ENCODE assay signal across 8 cellular contexts in genomic region chr3:126212629-126213375, GRCh38. TPM values are rescaled to one million over a fixed set of nuclear protein-coding genes. Genes with fewer than 3 reads are reported as not detected.
DNase-seq lines count a peak whose midpoint lies in the region; ATAC-seq and TF ChIP-seq lines count a peak whose summit lies in the region.

No MANE protein-coding gene starts in this region.

- no peaks in the 10 kb centered on the region for H4K20me1 ChIP-seq in HCT116 (ENCODE audit: insufficient read depth)

- no peak for TF ChIP-seq POLR2A in HCT116 (IDR thresholded peaks at IDR 0.05; ENCODE audit: borderline replicate concordance, extremely low read depth, insufficient read depth, insufficient read length)
- TF ChIP-seq POLR2A in gastroesophageal sphincter (IDR thresholded peaks at IDR 0.05) = peak in 1 of 2 donors; percentile 12

- POLR2A ChIA-PET in HCT116 (lab: Charles Lee) = no interaction called here
- POLR2A ChIA-PET in activated B cell treated with CpG ODN at 0.5 μM for 24 hours (lab: Charles Lee) = no interaction called here

- intact Hi-C loops in HCT116 (cut with micrococcal nuclease) (no loop called here), activated B cell treated with CpG ODN at 0.5 μM for 24 hours (cut with micrococcal nuclease) (no loop called here)

- H3K4me3 Mint-ChIP-seq in activated B cell treated with CpG ODN at 0.5 μM for 24 hours = peak overlapping the region; percentile 65

- peak overlapping the region; percentile 74 for H3K4me2 ChIP-seq in HCT116 (ENCODE audit: low read length)

- H3K36me3 Mint-ChIP-seq in activated B cell treated with CpG ODN at 0.5 μM for 24 hours (ENCODE audit: low read depth) = no peaks in the 10 kb centered on the region

- DNase-seq in AG09309 (ENCODE audit: low read depth) (no peak), HCT116 (ENCODE audit: low read depth, low spot score) (no peak), activated B cell treated with CpG ODN at 0.5 μM for 24 hours (no peak), NCI-H446 (lab: John Stamatoyannopoulos, UW) (no peak)

- H3K79me2 ChIP-seq in HCT116 (ENCODE audit: insufficient read depth, low read length) = no peaks in the 10 kb centered on the region

- TF ChIP-seq EP300 in gastroesophageal sphincter (IDR thresholded peaks at IDR 0.05) = no peak

- peaks cover 59% of the 10 kb centered on the region for H3K27me3 Mint-ChIP-seq in activated B cell treated with CpG ODN at 0.5 μM for 24 hours

- TF ChIP-seq RAD21 in HCT116 (IDR thresholded peaks at IDR 0.05; ENCODE audit: low read depth) = peak; percentile 21; the same call in 1 of the 2 replicates

- WGBS in gastroesophageal sphincter (ENCODE audit: low coverage in 1 of 2), 2 donors = 5 to 33% methylated on average over 4 to 5 of the region's 56 CpGs

- H3K4me1 ChIP-seq in HCT116 (ENCODE audit: control insufficient read depth in 1 of 2, insufficient read depth in 2 of 2, low read length in 2 of 2) = peaks cover 26 to 51% of the 10 kb centered on the region in 2 experiments
- peaks cover 0 to 33% (median 6%) of the 10 kb centered on the region in 3 donors for H3K4me1 ChIP-seq in gastroesophageal sphincter
- no peaks in the 10 kb centered on the region for H3K4me1 ChIP-seq in neuron (ENCODE audit: insufficient read depth, low read length)

- ATAC-seq in HCT116 = peak; percentile 61
- ATAC-seq in activated B cell treated with CpG ODN at 0.5 μM for 24 hours (ENCODE audit: low read depth) = peak; percentile 14
- peak; percentile 85 for ATAC-seq in gastroesophageal sphincter
- ATAC-seq in activated CD4-positive, CD25-positive, alpha-beta regulatory T cell treated with anti-CD3 and anti-CD28 coated beads, Interleukin-2, amount 50 U/mL, for 24 hours = no peak
- no peak for ATAC-seq in GM18868 (IDR thresholded peaks at IDR 0.05; ENCODE audit: unreplicated experiment)

- H3K4me3 ChIP-seq in AG09309 (ENCODE audit: control insufficient read depth, low read depth, low read length) = peak overlapping the region; percentile 31
- peak overlapping the region; percentile 28 to 50 for H3K4me3 ChIP-seq in HCT116 (replicated peaks in 1 of 2; ENCODE audit: low read depth in 1 of 2, low read length in 2 of 2)
- peak overlapping the region; percentile 44 to 60 for H3K4me3 ChIP-seq in gastroesophageal sphincter
- peak overlapping the region; percentile 49 for H3K4me3 ChIP-seq in neuron (ENCODE audit: low read length)

- RAD21 ChIA-PET in HCT116 (lab: Charles Lee; ENCODE audit: low non-redundant PET in 1 of 2, low total read pairs in 2 of 2, uncharacterized antibody in 2 of 2, unreplicated experiment in 2 of 2) = interaction anchor here (0.6 to 0.7 kb wide), 3 partner anchors 78 to 264 kb away, joined by 4 read pairs; no protein-coding TSS in a partner anchor

- no peaks in the 10 kb centered on the region for H3K9me2 ChIP-seq in HCT116 (ENCODE audit: insufficient read depth)

- no peaks in the 10 kb centered on the region for H3K9me3 Mint-ChIP-seq in activated B cell treated with CpG ODN at 0.5 μM for 24 hours

- H3K9me3 ChIP-seq in HCT116 (ENCODE audit: control insufficient read depth in 1 of 2, insufficient read depth in 1 of 2, low read depth in 1 of 2, low read length in 2 of 2) = no peaks in the 10 kb centered on the region
- H3K9me3 ChIP-seq in gastroesophageal sphincter = no peaks in the 10 kb centered on the region
- no peaks in the 10 kb centered on the region for H3K9me3 ChIP-seq in neuron (ENCODE audit: low read length)

- peak overlapping the region; percentile 32 for H2AFZ ChIP-seq in HCT116 (ENCODE audit: low read depth, low read length, poor library complexity, severe bottlenecking)
- H2AFZ ChIP-seq in neuron (ENCODE audit: low read depth, low read length) = peak overlapping the region; percentile 90

- no peak overlapping the region for H3K27ac Mint-ChIP-seq in activated B cell treated with CpG ODN at 0.5 μM for 24 hours

- no peaks in the 10 kb centered on the region for H3K27me3 ChIP-seq in HCT116 (ENCODE audit: insufficient read depth, low read length)
- no peaks in the 10 kb centered on the region for H3K27me3 ChIP-seq in gastroesophageal sphincter
- H3K27me3 ChIP-seq in neuron (ENCODE audit: insufficient read depth, low read length) = no peaks in the 10 kb centered on the region

- H3K4me1 Mint-ChIP-seq in activated B cell treated with CpG ODN at 0.5 μM for 24 hours = peaks cover 3% of the 10 kb centered on the region

- CTCF ChIA-PET in HCT116 (lab: Charles Lee) (interaction anchor here (0.6 to 1.1 kb wide), 4 partner anchors 78 to 295 kb away, joined by 3 to 4 read pairs (median 4); no protein-coding TSS in a partner anchor), activated B cell treated with CpG ODN at 0.5 μM for 24 hours (lab: Charles Lee) (no interaction called here)

- peak overlapping the region; percentile 52 for H3K27ac ChIP-seq in HCT116 (ENCODE audit: low read depth, low read length)
- H3K27ac ChIP-seq in gastroesophageal sphincter = peak overlapping the region in 3 of 4 donors; percentile 59 to 80 (median 77)

- no TSS peak for BruUV-seq in HCT116 (replicated peaks; lab: Mats Ljungman, UMichigan)

- H3K9ac ChIP-seq in HCT116 (ENCODE audit: low read length) = peak overlapping the region; percentile 45

- H3K36me3 ChIP-seq in HCT116 (ENCODE audit: control insufficient read depth in 1 of 2, insufficient read depth in 2 of 2, low read length in 2 of 2) (no peaks in the 10 kb centered on the region), gastroesophageal sphincter (no peaks in the 10 kb centered on the region), neuron (ENCODE audit: insufficient read depth, low read length) (no peaks in the 10 kb centered on the region)

- peak; percentile 38 for TF ChIP-seq CTCF in AG09309 (IDR thresholded peaks at IDR 0.05; ENCODE audit: control insufficient read depth, insufficient read depth, low read depth, low read length, missing control alignments)
- peak in 2 of 3 experiments; percentile 15 to 22; a peak in 1 of 6 replicates for TF ChIP-seq CTCF in HCT116 (IDR thresholded peaks at IDR 0.05 in 2 of 3, conservative IDR thresholded peaks at IDR 0.05 in 1 of 3; ENCODE audit: borderline replicate concordance in 1 of 3, insufficient read depth in 1 of 3, low read depth in 2 of 3, low read length in 2 of 3)
- no peak for TF ChIP-seq CTCF in activated B cell treated with CpG ODN at 0.5 μM for 24 hours (IDR thresholded peaks at IDR 0.05)
- peak in 3 of 4 experiments; percentile 50 to 71 (median 54) for TF ChIP-seq CTCF in gastroesophageal sphincter (IDR thresholded peaks at IDR 0.05)

TF ChIP-seq in HCT116, 20 proteins besides CTCF, POLR2A, EP300 and RAD21:
- TF ChIP-seq YY1 (IDR thresholded peaks at IDR 0.05; ENCODE audit: extremely low read depth, insufficient replicate concordance, low read depth, low read length) (peak; percentile 39), ZFX (IDR thresholded peaks at IDR 0.05) (peak; percentile 37; the same call in 1 of the 2 replicates), POLR2AphosphoS5 (IDR thresholded peaks at IDR 0.05; ENCODE audit: low read depth, low read length) (no peak; the same call in 1 of the 2 replicates)

RNA-seq across cellular contexts. Expression of gene ALDH1L1, which starts 32.4 kb away (rescaled TPM):
- total RNA-seq in HCT116 (2021; ENCODE audit: unreplicated experiment) = 0.81 TPM
- 0.07 and 0.12 TPM in 2 replicates for polyA plus RNA-seq in HCT116 (2012)
- not detected in 2 replicates for total RNA-seq in activated B cell treated with CpG ODN at 0.5 μM for 24 hours
- 10 to 100 TPM; 16.3 to 67.9 (median 38.7) TPM for total RNA-seq in gastroesophageal sphincter

Comparison
In these comparisons a context has a peak if more than half of its experiments do, and no peak if none do; other contexts are left out.
1. ATAC-seq: peak in HCT116 (single experiment), activated B cell treated with CpG ODN at 0.5 μM for 24 hours (single experiment) and gastroesophageal sphincter (single experiment); none in activated CD4-positive, CD25-positive, alpha-beta regulatory T cell treated with anti-CD3 and anti-CD28 coated beads, Interleukin-2, amount 50 U/mL, for 24 hours (0 of 2) and GM18868 (single experiment).
2. Peak in every context shown above with its lines, with median percentiles within 50 percentile points of each other: H3K4me3 ChIP-seq.